In genomic region chr14:23631702-23632460, GRCh38 we compare ENCODE assay signal across 8 cellular contexts. TPM values are rescaled to one million over a fixed set of nuclear protein-coding genes. Genes with fewer than 3 reads are reported as not detected.
A peak's percentile ranks its signal among the peaks of the same experiment; 100 is the strongest.
DNase-seq lines count a peak whose midpoint lies in the region; ATAC-seq lines count a peak whose summit lies in the region.

No MANE protein-coding gene starts in this region.

- H3K9ac ChIP-seq in mesendoderm (ENCODE audit: low read length): peak overlapping the region; percentile 48

- peak overlapping the region in 1 of 2 donors; percentile 71 for H3K4me3 Mint-ChIP-seq in effector memory CD8-positive, alpha-beta T cell

- peak; percentile 75 for ATAC-seq in HG03354 (IDR thresholded peaks at IDR 0.05; ENCODE audit: poor library complexity, severe bottlenecking, unreplicated experiment)
- peak; percentile 78 for ATAC-seq in effector memory CD8-positive, alpha-beta T cell (replicated peaks)

- peak overlapping the region; percentile 73 for H2BK5ac ChIP-seq in mesendoderm (ENCODE audit: low read length)

- no peaks in the 10 kb centered on the region for H3K36me3 Mint-ChIP-seq in effector memory CD8-positive, alpha-beta T cell (ENCODE audit: insufficient read depth)

- H2AK5ac ChIP-seq in mesendoderm (ENCODE audit: low read length): peak overlapping the region; percentile 61

- H3K23ac ChIP-seq in mesendoderm (ENCODE audit: low read length): peak overlapping the region; percentile 48

- H2BK15ac ChIP-seq in mesendoderm (replicated peaks; ENCODE audit: low read depth): no peak overlapping the region

- peaks cover 11% of the 10 kb centered on the region for H3K4me1 ChIP-seq in mesendoderm (ENCODE audit: control insufficient read depth, low read depth, low read length)

- H3K9me3 Mint-ChIP-seq in effector memory CD8-positive, alpha-beta T cell: no peaks in the 10 kb centered on the region

- DNase-seq in NCI-H1417 (lab: John Stamatoyannopoulos, UW): peak; percentile 71 to 92 (median 71)
- no peak for DNase-seq in NCI-H1417 treated with DMSO at 0.1 percent for 48 hours (lab: John Stamatoyannopoulos, UW)
- DNase-seq in NCI-H82 (lab: John Stamatoyannopoulos, UW): peak; percentile 83
- DNase-seq in activated CD8-positive, alpha-beta memory T cell treated with anti-CD3 and anti-CD28 coated beads for 4 hours (ENCODE audit: low read depth in 2 of 2): peak; percentile 35 to 42
- DNase-seq in effector memory CD8-positive, alpha-beta T cell: peak; percentile 68 to 72 (median 71)
- peak; percentile 93 for DNase-seq in mesendoderm
- peak; percentile 52 for DNase-seq in stimulated activated CD8-positive, alpha-beta memory T cell treated with anti-CD3 and anti-CD28 coated beads, Interleukin-15, amount 100 ng/mL, for 1 hour (ENCODE audit: low read depth)

- H3K79me1 ChIP-seq in mesendoderm (ENCODE audit: low read length): no peaks in the 10 kb centered on the region

- H3K36me3 ChIP-seq in mesendoderm (ENCODE audit: control insufficient read depth, insufficient read depth, low read length): no peaks in the 10 kb centered on the region

- H3K27ac Mint-ChIP-seq in effector memory CD8-positive, alpha-beta T cell: peak overlapping the region in 1 of 2 donors; percentile 65

- peak overlapping the region; percentile 42 for H3K18ac ChIP-seq in mesendoderm (ENCODE audit: low read length)

- H3K79me2 ChIP-seq in mesendoderm (ENCODE audit: control insufficient read depth, insufficient read depth, low read length): no peaks in the 10 kb centered on the region

- peak overlapping the region; percentile 92 for H3K4ac ChIP-seq in mesendoderm (ENCODE audit: low read depth, low read length)

- peaks cover 4 to 5% of the 10 kb centered on the region in 2 donors for H3K4me1 Mint-ChIP-seq in effector memory CD8-positive, alpha-beta T cell (ENCODE audit: low read depth in 2 of 2)

- no peak overlapping the region for H4K5ac ChIP-seq in mesendoderm (ENCODE audit: low read length)

- no peak overlapping the region for H3K4me3 ChIP-seq in mesendoderm (ENCODE audit: low read length)

- H2BK120ac ChIP-seq in mesendoderm (ENCODE audit: low read depth, low read length): peak overlapping the region; percentile 49

- no CpG with 5 or more reads among the region's 8 CpGs for WGBS in mesendoderm (ENCODE audit: extremely low coverage, insufficient coverage, low lambda C conversion rate)

- peak overlapping the region; percentile 81 for H3K56ac ChIP-seq in mesendoderm (ENCODE audit: low read length)

- peak overlapping the region; percentile 82 for H3K27ac ChIP-seq in mesendoderm (ENCODE audit: low read depth, low read length)

- no peak overlapping the region for H3K4me2 ChIP-seq in mesendoderm (ENCODE audit: low read length)

- no peaks in the 10 kb centered on the region for H3K27me3 ChIP-seq in mesendoderm (ENCODE audit: insufficient read depth, low read length, poor library complexity)

- peaks cover 6 to 9% of the 10 kb centered on the region in 2 donors for H3K27me3 Mint-ChIP-seq in effector memory CD8-positive, alpha-beta T cell

- no peak overlapping the region for H4K8ac ChIP-seq in mesendoderm (ENCODE audit: low read depth, low read length)

RNA-seq across cellular contexts. Expression of gene DHRS2, which starts 4.3 kb away (rescaled TPM):
- 0.90 TPM for polyA plus RNA-seq in mesendoderm (2013, experiment 1 of 2)
- polyA plus RNA-seq in mesendoderm (2013, experiment 2 of 2): 0.87 TPM

RNA-seq across cellular contexts. Expression of gene JPH4, which starts 53.3 kb away (rescaled TPM):
- polyA plus RNA-seq in mesendoderm (2013, experiment 1 of 2): 2.1 TPM
- polyA plus RNA-seq in mesendoderm (2013, experiment 2 of 2): 2.1 TPM
